12 cellular contexts compared by ENCODE assay signal in the genomic region with DNA sequence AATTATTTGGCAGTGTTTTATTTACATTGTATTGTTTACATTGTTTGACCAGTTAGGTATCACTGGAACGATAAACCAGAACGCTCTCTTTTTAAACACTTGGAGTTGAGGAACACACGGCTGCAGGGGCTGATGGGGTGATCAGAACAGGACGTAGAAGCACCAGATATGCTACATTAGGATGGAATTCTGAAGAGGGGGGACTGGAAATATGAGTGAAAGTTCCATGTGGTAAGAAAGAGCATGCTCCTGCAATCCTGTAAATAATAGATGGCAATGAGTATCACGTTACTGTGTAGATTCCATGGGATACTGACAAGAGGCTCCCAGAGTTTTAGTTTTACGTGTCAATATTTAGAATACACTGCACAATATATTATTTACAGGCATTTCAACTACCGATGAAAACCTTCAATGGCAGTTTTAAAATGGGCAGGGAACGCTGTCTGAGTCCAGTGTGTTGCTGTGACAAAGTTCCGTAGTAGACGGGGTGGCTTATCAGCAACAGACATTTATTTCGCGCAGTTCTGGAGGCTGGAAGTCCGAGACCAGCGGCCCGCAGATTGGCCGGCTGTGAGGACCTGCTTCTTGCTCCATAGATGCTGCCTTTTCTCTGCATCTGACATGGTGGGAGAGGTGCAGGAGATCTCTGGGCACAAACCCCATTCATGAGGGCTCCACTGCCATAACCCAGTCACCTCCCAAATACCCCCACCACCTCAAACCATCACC. TPM values are rescaled to one million over a fixed set of nuclear protein-coding genes. Genes with fewer than 3 reads are reported as not detected.
DNase-seq lines count a peak whose midpoint lies in the region; ATAC-seq, FAIRE-seq and TF ChIP-seq lines count a peak whose summit lies in the region.
"Had no signal": no experiment of that assay in that cellular context is flagged by ENCODE, and none has a peak within 500 bp of the region (broad histone marks: within the 10 kb centered on the region; RNA-seq: fewer than 3 reads in every experiment).

No MANE protein-coding gene starts in this region.

- no TSS peak for BruUV-seq in mammary epithelial cell (replicated peaks; lab: Mats Ljungman, UMichigan)

- DNase-seq in left ventricle myocardium superior (peak; percentile 17), cardiac septum (ENCODE audit: low spot score) (no peak), immature natural killer cell (no peak), aorta (peak; percentile 24 to 55), GM19239 (ENCODE audit: insufficient read length, low spot score) (no peak), dedifferentiated amniotic fluid mesenchymal stem cell (ENCODE audit: extremely low spot score) (no peak), mammary epithelial cell (no peak)
- DNase-seq: activated CD4-positive, alpha-beta T cell treated with anti-CD3 and anti-CD28 coated beads, Interleukin-2, amount 50 U/mL, for 48 hours; NCI-H2227 treated with DMSO at 0.1 percent for 48 hours; occipital lobe had no signal

- H3K27ac ChIP-seq in aorta (ENCODE audit: low read depth in 1 of 2, low read length in 2 of 2) (no peak overlapping the region), mammary epithelial cell (ENCODE audit: insufficient read depth, low read depth, low read length) (no peak overlapping the region)

- H3K36me3 ChIP-seq in aorta (ENCODE audit: control insufficient read depth in 1 of 2, insufficient read depth in 2 of 2, low read length in 1 of 2), result peaks cover 0 to 1% of the 10 kb centered on the region in 2 donors
- peaks cover 3% of the 10 kb centered on the region for H3K36me3 ChIP-seq in mammary epithelial cell (ENCODE audit: insufficient read depth, low read length)

- peaks cover 39% of the 10 kb centered on the region for H3K79me2 ChIP-seq in mammary epithelial cell (ENCODE audit: insufficient read depth, low read length)

- WGBS in aorta, 2 donors, result 87 to 88% methylated on average over 16 of the region's 16 CpGs
- WGBS in mammary epithelial cell (ENCODE audit: low coverage, missing lambda C conversion rate), result 95% methylated on average over 16 of the region's 16 CpGs

- H3K9me3 Mint-ChIP-seq in immature natural killer cell, result no peaks in the 10 kb centered on the region

- dilution Hi-C loops in mammary epithelial cell (cut with HindIII; ENCODE audit: low sequenced_read_pairs), result no loop called here

- CTCF ChIA-PET in mammary epithelial cell (lab: Charles Lee; ENCODE audit: low non-redundant PET), result no interaction called here

- H3K9me3 ChIP-seq in aorta (ENCODE audit: control insufficient read depth, low read length) (no peaks in the 10 kb centered on the region), mammary epithelial cell (replicated peaks; ENCODE audit: insufficient read depth, low read length) (no peaks in the 10 kb centered on the region)

- H3K9ac ChIP-seq in mammary epithelial cell (ENCODE audit: insufficient read depth, low read length), result no peak overlapping the region

- peak overlapping the region in 5 of 6 donors; percentile 6 to 95 (median 46) for H3K27ac Mint-ChIP-seq in immature natural killer cell

- H3K27me3 Mint-ChIP-seq in immature natural killer cell (ENCODE audit: low read depth in 3 of 3), result peaks cover 4 to 10% (median 8%) of the 10 kb centered on the region in 3 donors

- in situ Hi-C loops in mammary epithelial cell (cut with MboI; ENCODE audit: low sequenced_read_pairs in 2 of 2), result no loop called here

- no peak for ATAC-seq in left ventricle myocardium superior
- ATAC-seq in aorta (ENCODE audit: low FRiP score), result no peak

- H3K4me3 Mint-ChIP-seq in immature natural killer cell, result no peak overlapping the region

- intact Hi-C loops in left ventricle myocardium superior (cut with micrococcal nuclease), result no loop called here
- intact Hi-C loops in cardiac septum (cut with DNase I), result loop anchor here (5.0 kb wide), 1 partner anchor 42 kb away; a partner anchor contains a TSS
- intact Hi-C loops in aorta (cut with DNase I), result loop anchor here (5.0 kb wide), 2 partner anchors 42 to 48 kb away; a partner anchor contains a TSS
- intact Hi-C loops in mammary epithelial cell (cut with micrococcal nuclease), result no loop called here

- no peaks in the 10 kb centered on the region for H4K20me1 ChIP-seq in mammary epithelial cell (ENCODE audit: insufficient read depth, low read length)

- peaks cover 27 to 28% of the 10 kb centered on the region in 2 donors for H3K4me1 Mint-ChIP-seq in immature natural killer cell

- H3K27me3 ChIP-seq in aorta (ENCODE audit: control insufficient read depth in 1 of 2, insufficient read depth in 2 of 2, low read length in 1 of 2), result no peaks in the 10 kb centered on the region
- no peaks in the 10 kb centered on the region for H3K27me3 ChIP-seq in mammary epithelial cell (ENCODE audit: insufficient read depth, low read length)

- H3K36me3 Mint-ChIP-seq in immature natural killer cell, result peaks cover 8% of the 10 kb centered on the region in 3 donors

- H3K4me2 ChIP-seq in mammary epithelial cell (ENCODE audit: insufficient read depth, low read depth, low read length), result no peak overlapping the region

- peaks cover 0 to 3% of the 10 kb centered on the region in 2 donors for H3K4me1 ChIP-seq in aorta (ENCODE audit: control insufficient read depth in 1 of 2, insufficient read depth in 2 of 2, low read length in 2 of 2)
- H3K4me1 ChIP-seq in mammary epithelial cell (ENCODE audit: insufficient read depth, low read length), result peaks cover 15% of the 10 kb centered on the region

- no peak for TF ChIP-seq CTCF in WI38 (IDR thresholded peaks at IDR 0.05; ENCODE audit: low read depth, low read length)
- no peak for TF ChIP-seq CTCF in mammary epithelial cell (conservative IDR thresholded peaks at IDR 0.05 in 1 of 2, IDR thresholded peaks at IDR 0.05 in 1 of 2; ENCODE audit: extremely low read depth in 1 of 2, insufficient read depth in 1 of 2, low read depth in 1 of 2, low read length in 2 of 2)

- no peak for FAIRE-seq in GM19239 (lab: Jason Lieb, UNC)

- no peak overlapping the region for H2AFZ ChIP-seq in mammary epithelial cell (ENCODE audit: low read depth, low read length)

- peak overlapping the region; percentile 26; the same call in 1 of the 2 replicates for H3K4me3 ChIP-seq in WI38 (ENCODE audit: low read depth, low read length)
- no peak overlapping the region for H3K4me3 ChIP-seq in aorta (ENCODE audit: low read length in 2 of 2)
- no peak overlapping the region for H3K4me3 ChIP-seq in mammary epithelial cell (replicated peaks in 1 of 3; ENCODE audit: insufficient read depth in 1 of 3, low read depth in 2 of 3, low read length in 3 of 3)
- H3K4me3 ChIP-seq: coronary artery had no signal

RNA-seq across cellular contexts. Expression of a gene that starts 43.1 kb away (rescaled TPM):
- 14.7 TPM for total RNA-seq in left ventricle myocardium superior
- total RNA-seq in cardiac septum, result 24.0 TPM
- 10 to 100 TPM in 2 of 3 donors, 1 to 10 TPM in 1; 8.7 to 22.0 (median 12.5) TPM for polyA plus RNA-seq in immature natural killer cell
- 10 to 100 TPM; 26.8 to 38.7 TPM for total RNA-seq in aorta
- polyA plus RNA-seq in aorta, result 10 to 100 TPM in 1 of 2 donors, 1 to 10 TPM in 1; 8.6 to 17.9 TPM
- total RNA-seq in mammary epithelial cell, result 10 to 100 TPM; 16.0 to 26.6 TPM
- 17.0 TPM for polyA plus RNA-seq in mammary epithelial cell
- 66.3 TPM for polyA minus RNA-seq in mammary epithelial cell

Comparison
In these comparisons a context has a peak if more than half of its experiments do, and no peak if none do; other contexts are left out.
1. DNase-seq: peak in left ventricle myocardium superior (single experiment) and aorta (2 of 2); none in cardiac septum (single experiment), immature natural killer cell (0 of 3), GM19239 (single experiment), dedifferentiated amniotic fluid mesenchymal stem cell (single experiment) and mammary epithelial cell (single experiment).
2. intact Hi-C loops: an anchor here in cardiac septum (5.0 kb wide) and aorta (5.0 kb wide); none called in left ventricle myocardium superior and mammary epithelial cell.